Comparison of ENCODE assay signal across 18 cellular contexts in genomic region chr2:86416126-86416525, GRCh38.
DNase-seq lines count a peak whose midpoint lies in the region; ATAC-seq and TF ChIP-seq lines count a peak whose summit lies in the region.
"Had no signal": no experiment of that assay in that cellular context is flagged by ENCODE, and none has a peak within 500 bp of the region (broad histone marks: within the 10 kb centered on the region; RNA-seq: fewer than 3 reads in every experiment).

No MANE protein-coding gene starts in this region.

- ATAC-seq in GM21367 (IDR thresholded peaks at IDR 0.05; ENCODE audit: unreplicated experiment) (no peak), HG03354 (IDR thresholded peaks at IDR 0.05; ENCODE audit: poor library complexity, severe bottlenecking, unreplicated experiment) (no peak)
- ATAC-seq: HepG2, Right ventricle myocardium inferior, SK-N-SH treated with all-trans-retinoic acid at 6 μM for 48 hours had no signal

- no peak for TF ChIP-seq POLR2A in NB4 (IDR thresholded peaks at IDR 0.05; ENCODE audit: extremely low read depth, insufficient read length)

- TF ChIP-seq CTCF in NB4 (IDR thresholded peaks at IDR 0.05; ENCODE audit: low read depth, low read length) = no peak

- DNase-seq in GF-D8 (lab: John Stamatoyannopoulos, UW) = peak; percentile 39
- DNase-seq in NB4 (ENCODE audit: low read depth) = peak; percentile 32
- peak; percentile 41 for DNase-seq in UCSD-AML1 (lab: John Stamatoyannopoulos, UW; ENCODE audit: unreplicated experiment)
- no peak for DNase-seq in NCI-H82 treated with DMSO at 0.1 percent for 48 hours (lab: John Stamatoyannopoulos, UW; ENCODE audit: unreplicated experiment)
- DNase-seq in DMS153 treated with DMSO at 0.1 percent for 48 hours (lab: John Stamatoyannopoulos, UW; ENCODE audit: unreplicated experiment) = no peak
- DNase-seq: Calu3, DMS79, GM23248, MM.1S, NCI-H1436, NCI-H2029 treated with DMSO at 0.1 percent for 48 hours, NCI-H524, T-helper 2 cell had no signal

- no peak overlapping the region for H3K4me3 ChIP-seq in NB4 (ENCODE audit: low read depth, low read length)
- H3K4me3 ChIP-seq: GM23248 had no signal

Comparison
In these comparisons a context has a peak if more than half of its experiments do, and no peak if none do; other contexts are left out.
1. DNase-seq: peak in GF-D8 (single experiment), NB4 (single experiment) and UCSD-AML1 (single experiment); none in NCI-H82 treated with DMSO at 0.1 percent for 48 hours (single experiment) and DMS153 treated with DMSO at 0.1 percent for 48 hours (single experiment).